ENCODE assay signal across 22 cellular contexts in genomic region chr10:85175635-85176034, GRCh38.
A peak's percentile ranks its signal among the peaks of the same experiment; 100 is the strongest.
DNase-seq lines count a peak whose midpoint lies in the region; ATAC-seq and TF ChIP-seq lines count a peak whose summit lies in the region.
"Had no signal": no experiment of that assay in that cellular context is flagged by ENCODE, and none has a peak within 500 bp of the region (broad histone marks: within the 10 kb centered on the region; RNA-seq: fewer than 3 reads in every experiment).

No MANE protein-coding gene starts in this region.

- DNase-seq in SKM-1 treated with dmso at 0.1 percent for 144 hours (lab: John Stamatoyannopoulos, UW; ENCODE audit: unreplicated experiment) (peak; percentile 19), SKM-1 (lab: John Stamatoyannopoulos, UW; ENCODE audit: unreplicated experiment) (no peak), KBM-7 (peak; percentile 35), hepatocyte (ENCODE audit: low spot score) (peak; percentile 25), activated gamma-delta T cell treated with Interleukin-2 at 50 U/mL for 16 hours (no peak)
- DNase-seq: activated CD4-positive, alpha-beta T cell treated with anti-CD3 and anti-CD28 coated beads for 48 hours; activated naive CD4-positive, alpha-beta T cell treated with anti-CD3 and anti-CD28 coated beads, Interleukin-2, amount 10 ng/mL, durations not matched to agents 7 days and 5 days; activated T-cell treated with anti-CD3 and anti-CD28 coated beads, Interleukin-2, amount 50 U/mL, for 72 hours; amygdala; C1 segment of cervical spinal cord; Calu3; HFFc6; IMR-90; left ventricle myocardium inferior; mucosa of descending colon; NCI-H1417 treated with DMSO at 0.1 percent for 48 hours; nephron progenitor cell; trophoblast cell had no signal

- H3K36me3 ChIP-seq in hepatocyte (replicated peaks; ENCODE audit: insufficient read depth, low read depth) = no peaks in the 10 kb centered on the region
- H3K36me3 ChIP-seq: left ventricle myocardium inferior had no signal

- no peaks in the 10 kb centered on the region for H3K9me3 ChIP-seq in hepatocyte (ENCODE audit: low read depth)
- H3K9me3 ChIP-seq: left ventricle myocardium inferior, mucosa of descending colon had no signal

- no peaks in the 10 kb centered on the region for H4K20me1 ChIP-seq in hepatocyte (ENCODE audit: insufficient read depth, poor library complexity, severe bottlenecking)

- H3K27me3 ChIP-seq in hepatocyte = no peaks in the 10 kb centered on the region

- H3K79me2 ChIP-seq in hepatocyte = no peaks in the 10 kb centered on the region

- 36% methylated on average over 1 of the region's 1 CpG for WGBS in hepatocyte (ENCODE audit: low lambda C conversion rate, missing lambda C conversion rate)

- H2AFZ ChIP-seq in hepatocyte = no peak overlapping the region

- H3K9me2 ChIP-seq in hepatocyte (replicated peaks; ENCODE audit: insufficient read depth) = no peaks in the 10 kb centered on the region

- H3K4me2 ChIP-seq in hepatocyte = no peak overlapping the region

- TF ChIP-seq CTCF in hepatocyte (IDR thresholded peaks at IDR 0.05; ENCODE audit: poor library complexity) = no peak

- ATAC-seq in GM18511 (IDR thresholded peaks at IDR 0.05; ENCODE audit: unreplicated experiment) = no peak
- no peak for ATAC-seq in HG02798 (IDR thresholded peaks at IDR 0.05; ENCODE audit: poor library complexity, unreplicated experiment)
- no peak for ATAC-seq in GM18909 (IDR thresholded peaks at IDR 0.05; ENCODE audit: poor library complexity, unreplicated experiment)
- ATAC-seq: activated T-cell treated with anti-CD3 and anti-CD28 coated beads, Interleukin-2, amount 50 U/mL, for 72 hours; mucosa of descending colon; sciatic nerve had no signal

- H3K27ac ChIP-seq in hepatocyte = no peak overlapping the region
- H3K27ac ChIP-seq: left ventricle myocardium inferior had no signal

- H3K4me3 ChIP-seq in hepatocyte = no peak overlapping the region
- H3K4me3 ChIP-seq: left ventricle myocardium inferior, mucosa of descending colon had no signal

- in situ Hi-C loops in KBM-7 (cut with MboI; ENCODE audit: low pct_unique_long_range_greater_than_20kb, low sequenced_read_pairs) = no loop called here

- no peaks in the 10 kb centered on the region for H3K4me1 ChIP-seq in hepatocyte (ENCODE audit: insufficient read depth)
- H3K4me1 ChIP-seq: left ventricle myocardium inferior had no signal

Comparison
In these comparisons a context has a peak if more than half of its experiments do, and no peak if none do; other contexts are left out.
1. DNase-seq: peak in SKM-1 treated with dmso at 0.1 percent for 144 hours (single experiment), KBM-7 (single experiment) and hepatocyte (single experiment); none in SKM-1 (single experiment) and activated gamma-delta T cell treated with Interleukin-2 at 50 U/mL for 16 hours (single experiment).